In the genomic region with DNA sequence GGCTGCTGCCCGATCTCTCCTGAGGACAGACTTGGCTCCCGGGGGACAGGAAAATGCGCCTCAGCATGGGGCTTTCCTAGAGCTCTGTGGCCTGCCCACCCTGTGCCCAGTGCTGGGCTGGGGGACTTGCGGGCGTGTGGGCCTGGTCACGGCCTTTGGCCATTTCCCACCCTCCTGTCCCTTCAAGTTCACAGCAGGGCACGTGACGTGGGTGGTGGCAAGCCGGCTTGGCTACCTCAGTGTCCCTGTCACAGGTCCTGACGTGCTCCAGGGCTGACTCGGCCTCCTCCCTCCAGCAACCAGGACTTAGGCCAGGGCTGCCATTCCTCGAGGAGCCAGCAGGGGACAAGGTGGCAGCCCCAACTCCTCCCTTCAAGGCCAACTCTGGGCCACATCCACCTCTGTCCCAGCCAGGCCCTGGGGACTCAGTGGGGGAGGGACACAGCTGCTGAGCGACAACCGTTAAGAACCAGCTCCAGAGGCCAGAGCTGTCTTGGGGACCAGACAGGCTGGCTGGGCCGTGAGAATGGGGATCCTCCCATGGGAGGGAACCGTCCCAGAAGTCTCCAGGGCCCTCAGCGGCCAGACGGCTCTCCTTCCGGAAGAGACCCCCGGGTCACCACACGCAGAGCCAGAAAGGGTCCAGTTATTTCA, we compare ENCODE assay signal across 1 cellular context.
TF ChIP-seq lines count a peak whose summit lies in the region.

No MANE protein-coding gene starts in this region.

TF ChIP-seq in HepG2, 621 proteins besides CTCF, POLR2A, EP300 and RAD21 (continued from another document and continues in another):
- TF ChIP-seq, protein P1, sequence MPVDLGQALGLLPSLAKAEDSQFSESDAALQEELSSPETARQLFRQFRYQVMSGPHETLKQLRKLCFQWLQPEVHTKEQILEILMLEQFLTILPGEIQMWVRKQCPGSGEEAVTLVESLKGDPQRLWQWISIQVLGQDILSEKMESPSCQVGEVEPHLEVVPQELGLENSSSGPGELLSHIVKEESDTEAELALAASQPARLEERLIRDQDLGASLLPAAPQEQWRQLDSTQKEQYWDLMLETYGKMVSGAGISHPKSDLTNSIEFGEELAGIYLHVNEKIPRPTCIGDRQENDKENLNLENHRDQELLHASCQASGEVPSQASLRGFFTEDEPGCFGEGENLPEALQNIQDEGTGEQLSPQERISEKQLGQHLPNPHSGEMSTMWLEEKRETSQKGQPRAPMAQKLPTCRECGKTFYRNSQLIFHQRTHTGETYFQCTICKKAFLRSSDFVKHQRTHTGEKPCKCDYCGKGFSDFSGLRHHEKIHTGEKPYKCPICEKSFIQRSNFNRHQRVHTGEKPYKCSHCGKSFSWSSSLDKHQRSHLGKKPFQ (CRISPR knock-in tag; IDR thresholded peaks at IDR 0.05; ENCODE audit: insufficient replicate concordance) = no peak
- TF ChIP-seq RFX5 (IDR thresholded peaks at IDR 0.05; ENCODE audit: low read depth, low read length) (no peak), SETDB1 (CRISPR knock-in tag; IDR thresholded peaks at IDR 0.05; ENCODE audit: borderline replicate concordance) (no peak), DPF2 (CRISPR knock-in tag; IDR thresholded peaks at IDR 0.05; ENCODE audit: borderline replicate concordance, low read depth) (no peak), TMF1 (CRISPR knock-in tag; IDR thresholded peaks at IDR 0.05; ENCODE audit: low read depth) (no peak), ZC3H4 (CRISPR knock-in tag; IDR thresholded peaks at IDR 0.05; ENCODE audit: borderline replicate concordance) (peak; percentile 38; the same call in 1 of the 2 replicates), ARNT2 (CRISPR knock-in tag; IDR thresholded peaks at IDR 0.05; ENCODE audit: low read depth) (no peak), SMC3 (IDR thresholded peaks at IDR 0.05; ENCODE audit: low read length) (peak; percentile 23; the same call in 1 of the 2 replicates), RFX1 (IDR thresholded peaks at IDR 0.05) (no peak; the same call in 1 of the 2 replicates), ZNF543 (CRISPR knock-in tag; IDR thresholded peaks at IDR 0.05) (no peak), SP4 (CRISPR knock-in tag; IDR thresholded peaks at IDR 0.05) (peak; percentile 24; the same call in 1 of the 2 replicates), MEF2D (CRISPR knock-in tag; IDR thresholded peaks at IDR 0.05) (peak; percentile 87), KMT2A (CRISPR knock-in tag; IDR thresholded peaks at IDR 0.05) (peak; percentile 23; the same call in 1 of the 2 replicates), BORCS8-MEF2B (CRISPR knock-in tag; IDR thresholded peaks at IDR 0.05) (peak; percentile 83), HNRNPUL1 (IDR thresholded peaks at IDR 0.05; ENCODE audit: low read depth, low read length) (no peak), ZNF816 (CRISPR knock-in tag; IDR thresholded peaks at IDR 0.05; ENCODE audit: borderline replicate concordance) (no peak), ZNF772 (CRISPR knock-in tag; IDR thresholded peaks at IDR 0.05) (peak; percentile 61; the same call in 1 of the 2 replicates), NFIC (IDR thresholded peaks at IDR 0.05; ENCODE audit: low read length) (no peak), ZFP41 (CRISPR knock-in tag; IDR thresholded peaks at IDR 0.05; ENCODE audit: borderline replicate concordance) (no peak)
- TF ChIP-seq, protein P2, sequence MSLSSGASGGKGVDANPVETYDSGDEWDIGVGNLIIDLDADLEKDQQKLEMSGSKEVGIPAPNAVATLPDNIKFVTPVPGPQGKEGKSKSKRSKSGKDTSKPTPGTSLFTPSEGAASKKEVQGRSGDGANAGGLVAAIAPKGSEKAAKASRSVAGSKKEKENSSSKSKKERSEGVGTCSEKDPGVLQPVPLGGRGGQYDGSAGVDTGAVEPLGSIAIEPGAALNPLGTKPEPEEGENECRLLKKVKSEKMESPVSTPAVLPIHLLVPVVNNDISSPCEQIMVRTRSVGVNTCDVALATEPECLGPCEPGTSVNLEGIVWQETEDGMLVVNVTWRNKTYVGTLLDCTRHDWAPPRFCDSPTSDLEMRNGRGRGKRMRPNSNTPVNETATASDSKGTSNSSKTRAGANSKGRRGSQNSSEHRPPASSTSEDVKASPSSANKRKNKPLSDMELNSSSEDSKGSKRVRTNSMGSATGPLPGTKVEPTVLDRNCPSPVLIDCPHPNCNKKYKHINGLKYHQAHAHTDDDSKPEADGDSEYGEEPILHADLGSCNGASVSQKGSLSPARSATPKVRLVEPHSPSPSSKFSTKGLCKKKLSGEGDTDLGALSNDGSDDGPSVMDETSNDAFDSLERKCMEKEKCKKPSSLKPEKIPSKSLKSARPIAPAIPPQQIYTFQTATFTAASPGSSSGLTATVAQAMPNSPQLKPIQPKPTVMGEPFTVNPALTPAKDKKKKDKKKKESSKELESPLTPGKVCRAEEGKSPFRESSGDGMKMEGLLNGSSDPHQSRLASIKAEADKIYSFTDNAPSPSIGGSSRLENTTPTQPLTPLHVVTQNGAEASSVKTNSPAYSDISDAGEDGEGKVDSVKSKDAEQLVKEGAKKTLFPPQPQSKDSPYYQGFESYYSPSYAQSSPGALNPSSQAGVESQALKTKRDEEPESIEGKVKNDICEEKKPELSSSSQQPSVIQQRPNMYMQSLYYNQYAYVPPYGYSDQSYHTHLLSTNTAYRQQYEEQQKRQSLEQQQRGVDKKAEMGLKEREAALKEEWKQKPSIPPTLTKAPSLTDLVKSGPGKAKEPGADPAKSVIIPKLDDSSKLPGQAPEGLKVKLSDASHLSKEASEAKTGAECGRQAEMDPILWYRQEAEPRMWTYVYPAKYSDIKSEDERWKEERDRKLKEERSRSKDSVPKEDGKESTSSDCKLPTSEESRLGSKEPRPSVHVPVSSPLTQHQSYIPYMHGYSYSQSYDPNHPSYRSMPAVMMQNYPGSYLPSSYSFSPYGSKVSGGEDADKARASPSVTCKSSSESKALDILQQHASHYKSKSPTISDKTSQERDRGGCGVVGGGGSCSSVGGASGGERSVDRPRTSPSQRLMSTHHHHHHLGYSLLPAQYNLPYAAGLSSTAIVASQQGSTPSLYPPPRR (CRISPR knock-in tag; IDR thresholded peaks at IDR 0.05; ENCODE audit: borderline replicate concordance) = 0 out of 2 replicates have a peak, but pooled peaks have one; percentile 33
- TF ChIP-seq, protein P3, sequence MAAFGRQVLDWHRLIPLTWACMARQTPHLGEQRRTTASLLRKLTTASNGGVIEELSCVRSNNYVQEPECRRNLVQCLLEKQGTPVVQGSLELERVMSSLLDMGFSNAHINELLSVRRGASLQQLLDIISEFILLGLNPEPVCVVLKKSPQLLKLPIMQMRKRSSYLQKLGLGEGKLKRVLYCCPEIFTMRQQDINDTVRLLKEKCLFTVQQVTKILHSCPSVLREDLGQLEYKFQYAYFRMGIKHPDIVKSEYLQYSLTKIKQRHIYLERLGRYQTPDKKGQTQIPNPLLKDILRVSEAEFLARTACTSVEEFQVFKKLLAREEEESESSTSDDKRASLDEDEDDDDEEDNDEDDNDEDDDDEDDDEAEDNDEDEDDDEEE (CRISPR knock-in tag; IDR thresholded peaks at IDR 0.05) = 0 out of 2 replicates have a peak, but pooled peaks have one; percentile 12
- TF ChIP-seq, protein P4, sequence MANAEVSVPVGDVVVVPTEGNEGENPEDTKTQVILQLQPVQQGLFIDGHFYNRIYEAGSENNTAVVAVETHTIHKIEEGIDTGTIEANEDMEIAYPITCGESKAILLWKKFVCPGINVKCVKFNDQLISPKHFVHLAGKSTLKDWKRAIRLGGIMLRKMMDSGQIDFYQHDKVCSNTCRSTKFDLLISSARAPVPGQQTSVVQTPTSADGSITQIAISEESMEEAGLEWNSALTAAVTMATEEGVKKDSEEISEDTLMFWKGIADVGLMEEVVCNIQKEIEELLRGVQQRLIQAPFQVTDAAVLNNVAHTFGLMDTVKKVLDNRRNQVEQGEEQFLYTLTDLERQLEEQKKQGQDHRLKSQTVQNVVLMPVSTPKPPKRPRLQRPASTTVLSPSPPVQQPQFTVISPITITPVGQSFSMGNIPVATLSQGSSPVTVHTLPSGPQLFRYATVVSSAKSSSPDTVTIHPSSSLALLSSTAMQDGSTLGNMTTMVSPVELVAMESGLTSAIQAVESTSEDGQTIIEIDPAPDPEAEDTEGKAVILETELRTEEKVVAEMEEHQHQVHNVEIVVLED (CRISPR knock-in tag; IDR thresholded peaks at IDR 0.05; ENCODE audit: borderline replicate concordance) = no peak
- TF ChIP-seq, protein P5, sequence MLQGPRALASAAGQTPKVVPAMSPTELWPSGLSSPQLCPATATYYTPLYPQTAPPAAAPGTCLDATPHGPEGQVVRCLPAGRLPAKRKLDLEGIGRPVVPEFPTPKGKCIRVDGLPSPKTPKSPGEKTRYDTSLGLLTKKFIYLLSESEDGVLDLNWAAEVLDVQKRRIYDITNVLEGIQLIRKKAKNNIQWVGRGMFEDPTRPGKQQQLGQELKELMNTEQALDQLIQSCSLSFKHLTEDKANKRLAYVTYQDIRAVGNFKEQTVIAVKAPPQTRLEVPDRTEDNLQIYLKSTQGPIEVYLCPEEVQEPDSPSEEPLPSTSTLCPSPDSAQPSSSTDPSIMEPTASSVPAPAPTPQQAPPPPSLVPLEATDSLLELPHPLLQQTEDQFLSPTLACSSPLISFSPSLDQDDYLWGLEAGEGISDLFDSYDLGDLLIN (CRISPR knock-in tag; IDR thresholded peaks at IDR 0.05; ENCODE audit: borderline replicate concordance) = no peak
- TF ChIP-seq, protein P6, sequence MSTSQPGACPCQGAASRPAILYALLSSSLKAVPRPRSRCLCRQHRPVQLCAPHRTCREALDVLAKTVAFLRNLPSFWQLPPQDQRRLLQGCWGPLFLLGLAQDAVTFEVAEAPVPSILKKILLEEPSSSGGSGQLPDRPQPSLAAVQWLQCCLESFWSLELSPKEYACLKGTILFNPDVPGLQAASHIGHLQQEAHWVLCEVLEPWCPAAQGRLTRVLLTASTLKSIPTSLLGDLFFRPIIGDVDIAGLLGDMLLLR (CRISPR knock-in tag; IDR thresholded peaks at IDR 0.05) = no peak
- TF ChIP-seq, protein P7, sequence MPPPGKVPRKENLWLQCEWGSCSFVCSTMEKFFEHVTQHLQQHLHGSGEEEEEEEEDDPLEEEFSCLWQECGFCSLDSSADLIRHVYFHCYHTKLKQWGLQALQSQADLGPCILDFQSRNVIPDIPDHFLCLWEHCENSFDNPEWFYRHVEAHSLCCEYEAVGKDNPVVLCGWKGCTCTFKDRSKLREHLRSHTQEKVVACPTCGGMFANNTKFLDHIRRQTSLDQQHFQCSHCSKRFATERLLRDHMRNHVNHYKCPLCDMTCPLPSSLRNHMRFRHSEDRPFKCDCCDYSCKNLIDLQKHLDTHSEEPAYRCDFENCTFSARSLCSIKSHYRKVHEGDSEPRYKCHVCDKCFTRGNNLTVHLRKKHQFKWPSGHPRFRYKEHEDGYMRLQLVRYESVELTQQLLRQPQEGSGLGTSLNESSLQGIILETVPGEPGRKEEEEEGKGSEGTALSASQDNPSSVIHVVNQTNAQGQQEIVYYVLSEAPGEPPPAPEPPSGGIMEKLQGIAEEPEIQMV (CRISPR knock-in tag; IDR thresholded peaks at IDR 0.05; ENCODE audit: low read depth) = no peak; the same call in 1 of the 2 replicates
- TF ChIP-seq, protein P8, sequence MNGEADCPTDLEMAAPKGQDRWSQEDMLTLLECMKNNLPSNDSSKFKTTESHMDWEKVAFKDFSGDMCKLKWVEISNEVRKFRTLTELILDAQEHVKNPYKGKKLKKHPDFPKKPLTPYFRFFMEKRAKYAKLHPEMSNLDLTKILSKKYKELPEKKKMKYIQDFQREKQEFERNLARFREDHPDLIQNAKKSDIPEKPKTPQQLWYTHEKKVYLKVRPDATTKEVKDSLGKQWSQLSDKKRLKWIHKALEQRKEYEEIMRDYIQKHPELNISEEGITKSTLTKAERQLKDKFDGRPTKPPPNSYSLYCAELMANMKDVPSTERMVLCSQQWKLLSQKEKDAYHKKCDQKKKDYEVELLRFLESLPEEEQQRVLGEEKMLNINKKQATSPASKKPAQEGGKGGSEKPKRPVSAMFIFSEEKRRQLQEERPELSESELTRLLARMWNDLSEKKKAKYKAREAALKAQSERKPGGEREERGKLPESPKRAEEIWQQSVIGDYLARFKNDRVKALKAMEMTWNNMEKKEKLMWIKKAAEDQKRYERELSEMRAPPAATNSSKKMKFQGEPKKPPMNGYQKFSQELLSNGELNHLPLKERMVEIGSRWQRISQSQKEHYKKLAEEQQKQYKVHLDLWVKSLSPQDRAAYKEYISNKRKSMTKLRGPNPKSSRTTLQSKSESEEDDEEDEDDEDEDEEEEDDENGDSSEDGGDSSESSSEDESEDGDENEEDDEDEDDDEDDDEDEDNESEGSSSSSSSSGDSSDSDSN (CRISPR knock-in tag; IDR thresholded peaks at IDR 0.05) = peak; percentile 79
- TF ChIP-seq, protein P9, sequence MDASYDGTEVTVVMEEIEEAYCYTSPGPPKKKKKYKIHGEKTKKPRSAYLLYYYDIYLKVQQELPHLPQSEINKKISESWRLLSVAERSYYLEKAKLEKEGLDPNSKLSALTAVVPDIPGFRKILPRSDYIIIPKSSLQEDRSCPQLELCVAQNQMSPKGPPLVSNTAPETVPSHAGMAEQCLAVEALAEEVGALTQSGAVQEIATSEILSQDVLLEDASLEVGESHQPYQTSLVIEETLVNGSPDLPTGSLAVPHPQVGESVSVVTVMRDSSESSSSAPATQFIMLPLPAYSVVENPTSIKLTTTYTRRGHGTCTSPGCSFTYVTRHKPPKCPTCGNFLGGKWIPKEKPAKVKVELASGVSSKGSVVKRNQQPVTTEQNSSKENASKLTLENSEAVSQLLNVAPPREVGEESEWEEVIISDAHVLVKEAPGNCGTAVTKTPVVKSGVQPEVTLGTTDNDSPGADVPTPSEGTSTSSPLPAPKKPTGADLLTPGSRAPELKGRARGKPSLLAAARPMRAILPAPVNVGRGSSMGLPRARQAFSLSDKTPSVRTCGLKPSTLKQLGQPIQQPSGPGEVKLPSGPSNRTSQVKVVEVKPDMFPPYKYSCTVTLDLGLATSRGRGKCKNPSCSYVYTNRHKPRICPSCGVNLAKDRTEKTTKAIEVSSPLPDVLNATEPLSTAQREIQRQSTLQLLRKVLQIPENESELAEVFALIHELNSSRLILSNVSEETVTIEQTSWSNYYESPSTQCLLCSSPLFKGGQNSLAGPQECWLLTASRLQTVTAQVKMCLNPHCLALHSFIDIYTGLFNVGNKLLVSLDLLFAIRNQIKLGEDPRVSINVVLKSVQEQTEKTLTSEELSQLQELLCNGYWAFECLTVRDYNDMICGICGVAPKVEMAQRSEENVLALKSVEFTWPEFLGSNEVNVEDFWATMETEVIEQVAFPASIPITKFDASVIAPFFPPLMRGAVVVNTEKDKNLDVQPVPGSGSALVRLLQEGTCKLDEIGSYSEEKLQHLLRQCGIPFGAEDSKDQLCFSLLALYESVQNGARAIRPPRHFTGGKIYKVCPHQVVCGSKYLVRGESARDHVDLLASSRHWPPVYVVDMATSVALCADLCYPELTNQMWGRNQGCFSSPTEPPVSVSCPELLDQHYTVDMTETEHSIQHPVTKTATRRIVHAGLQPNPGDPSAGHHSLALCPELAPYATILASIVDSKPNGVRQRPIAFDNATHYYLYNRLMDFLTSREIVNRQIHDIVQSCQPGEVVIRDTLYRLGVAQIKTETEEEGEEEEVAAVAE (CRISPR knock-in tag; IDR thresholded peaks at IDR 0.05; ENCODE audit: borderline replicate concordance) = 0 out of 2 replicates have a peak, but pooled peaks have one; percentile 45
- TF ChIP-seq, protein P10, sequence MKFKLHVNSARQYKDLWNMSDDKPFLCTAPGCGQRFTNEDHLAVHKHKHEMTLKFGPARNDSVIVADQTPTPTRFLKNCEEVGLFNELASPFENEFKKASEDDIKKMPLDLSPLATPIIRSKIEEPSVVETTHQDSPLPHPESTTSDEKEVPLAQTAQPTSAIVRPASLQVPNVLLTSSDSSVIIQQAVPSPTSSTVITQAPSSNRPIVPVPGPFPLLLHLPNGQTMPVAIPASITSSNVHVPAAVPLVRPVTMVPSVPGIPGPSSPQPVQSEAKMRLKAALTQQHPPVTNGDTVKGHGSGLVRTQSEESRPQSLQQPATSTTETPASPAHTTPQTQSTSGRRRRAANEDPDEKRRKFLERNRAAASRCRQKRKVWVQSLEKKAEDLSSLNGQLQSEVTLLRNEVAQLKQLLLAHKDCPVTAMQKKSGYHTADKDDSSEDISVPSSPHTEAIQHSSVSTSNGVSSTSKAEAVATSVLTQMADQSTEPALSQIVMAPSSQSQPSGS (CRISPR knock-in tag; IDR thresholded peaks at IDR 0.05) = no peak; the same call in 1 of the 2 replicates
- TF ChIP-seq, protein P11, sequence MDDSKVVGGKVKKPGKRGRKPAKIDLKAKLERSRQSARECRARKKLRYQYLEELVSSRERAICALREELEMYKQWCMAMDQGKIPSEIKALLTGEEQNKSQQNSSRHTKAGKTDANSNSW (CRISPR knock-in tag; IDR thresholded peaks at IDR 0.05; ENCODE audit: borderline replicate concordance) = 0 out of 2 replicates have a peak, but pooled peaks have one; percentile 48
